In genomic region chrX:29090811-29091210, GRCh38 we compare ENCODE assay signal across 10 cellular contexts.
DNase-seq lines count a peak whose midpoint lies in the region; ATAC-seq, FAIRE-seq and TF ChIP-seq lines count a peak whose summit lies in the region.
"Had no signal": no experiment of that assay in that cellular context is flagged by ENCODE, and none has a peak within 500 bp of the region (broad histone marks: within the 10 kb centered on the region; RNA-seq: fewer than 3 reads in every experiment).

No MANE protein-coding gene starts in this region.

- no peak overlapping the region for H2BK20ac ChIP-seq in H1 (ENCODE audit: low read length)

- H3K79me1 ChIP-seq in H1 (ENCODE audit: low read depth, low read length): no peaks in the 10 kb centered on the region

- FAIRE-seq in H1 (lab: Jason Lieb, UNC): peak; percentile 28

- DNase-seq in GM03348 (ENCODE audit: low spot score) (peak; percentile 14), NCI-H2227 (lab: John Stamatoyannopoulos, UW; ENCODE audit: unreplicated experiment) (peak; percentile 14), H1 (ENCODE audit: low read depth in 1 of 2, low spot score in 2 of 2) (no peak), NCI-H1694 treated with DMSO at 0.1 percent for 48 hours (lab: John Stamatoyannopoulos, UW) (no peak), omental fat pad (ENCODE audit: low spot score) (no peak)
- no peak for DNase-seq in activated T-cell treated with anti-CD3 and anti-CD28 coated beads, Interleukin-2, amount 50 U/mL, for 4 hours
- DNase-seq in activated T-cell treated with anti-CD3 and anti-CD28 coated beads, Interleukin-2, amount 50 U/mL, for 72 hours: no peak
- DNase-seq: activated naive CD8-positive, alpha-beta T cell treated with anti-CD3 and anti-CD28 coated beads, Interleukin-2, amount 50 U/mL, for 24 hours had no signal

- no peak overlapping the region for H3K23ac ChIP-seq in H1 (ENCODE audit: insufficient read length)

- H3K4me3 ChIP-seq in H1 (ENCODE audit: extremely low read depth in 1 of 4, insufficient read depth in 2 of 4, low read depth in 3 of 4, low read length in 4 of 4) (no peak overlapping the region), mesodermal cell (ENCODE audit: extremely low read depth, insufficient read depth, low read length, poor library complexity, severe bottlenecking) (no peak overlapping the region)
- H3K4me3 ChIP-seq: prostate gland had no signal

- no peak overlapping the region for H2AK5ac ChIP-seq in H1 (ENCODE audit: low read depth, low read length)

- H3K4me1 ChIP-seq in H1 (replicated peaks in 1 of 4; ENCODE audit: control insufficient read depth in 3 of 4, insufficient read depth in 4 of 4, low read length in 3 of 4): no peaks in the 10 kb centered on the region
- no peaks in the 10 kb centered on the region for H3K4me1 ChIP-seq in mesodermal cell (ENCODE audit: control insufficient read depth, insufficient read depth, low read length, poor library complexity, severe bottlenecking)
- H3K4me1 ChIP-seq: prostate gland had no signal

- H4K8ac ChIP-seq in H1 (ENCODE audit: extremely low read depth, insufficient read depth, low read length): no peak overlapping the region

- H3K14ac ChIP-seq in H1 (ENCODE audit: insufficient read length): no peak overlapping the region

- H3K36me3 ChIP-seq in H1 (ENCODE audit: control insufficient read depth in 2 of 4, insufficient read depth in 4 of 4, low read length in 3 of 4): no peaks in the 10 kb centered on the region
- no peaks in the 10 kb centered on the region for H3K36me3 ChIP-seq in mesodermal cell (ENCODE audit: control insufficient read depth, insufficient read depth, low read length)
- H3K36me3 ChIP-seq: prostate gland had no signal

- H3K36me3 Mint-ChIP-seq in activated T-cell treated with anti-CD3 and anti-CD28 coated beads, Interleukin-2, amount 50 U/mL, for 4 hours (ENCODE audit: insufficient read depth): no peaks in the 10 kb centered on the region
- no peaks in the 10 kb centered on the region for H3K36me3 Mint-ChIP-seq in activated T-cell treated with anti-CD3 and anti-CD28 coated beads, Interleukin-2, amount 50 U/mL, for 72 hours (ENCODE audit: insufficient read depth in 2 of 2)

- no peaks in the 10 kb centered on the region for H4K20me1 ChIP-seq in H1 (replicated peaks in 1 of 2; ENCODE audit: control insufficient read depth in 1 of 2, insufficient read depth in 2 of 2, low read length in 2 of 2)

- no peak overlapping the region for H2AFZ ChIP-seq in H1 (ENCODE audit: low read length)

- POLR2A ChIA-PET in H1 (lab: Charles Lee; ENCODE audit: partially characterized antibody): no interaction called here

- no peaks in the 10 kb centered on the region for H3K27me3 Mint-ChIP-seq in activated T-cell treated with anti-CD3 and anti-CD28 coated beads, Interleukin-2, amount 50 U/mL, for 4 hours (ENCODE audit: low read depth)
- H3K27me3 Mint-ChIP-seq in activated T-cell treated with anti-CD3 and anti-CD28 coated beads, Interleukin-2, amount 50 U/mL, for 72 hours (ENCODE audit: low read depth): no peaks in the 10 kb centered on the region
- H3K27me3 Mint-ChIP-seq: activated naive CD8-positive, alpha-beta T cell treated with anti-CD3 and anti-CD28 coated beads, Interleukin-2, amount 50 U/mL, for 24 hours had no signal

- 67% methylated on average over 2 of the region's 2 CpGs; no CpG with 5 or more reads in 1 of the 2 experiments for WGBS in H1 (ENCODE audit: extremely low coverage in 1 of 2, insufficient coverage in 1 of 2, insufficient read length in 1 of 2, insufficient replicate concordance in 2 of 2, low coverage in 1 of 2, low lambda C conversion rate in 2 of 2, missing lambda C conversion rate in 1 of 2), 2 experiments
- WGBS in mesodermal cell (ENCODE audit: insufficient coverage in 2 of 2), 2 experiments: no CpG with 5 or more reads among the region's 2 CpGs

- H3K4ac ChIP-seq in H1 (replicated peaks; ENCODE audit: insufficient read length, low read depth, low read length): no peak overlapping the region

- no peak for TF ChIP-seq EP300 in H1 (IDR thresholded peaks at IDR 0.05; ENCODE audit: borderline replicate concordance in 1 of 2, low read depth in 2 of 2, low read length in 2 of 2)

- H3K27ac ChIP-seq in H1 (ENCODE audit: low read depth, low read length) (no peak overlapping the region), mesodermal cell (ENCODE audit: low read depth, low read length, severe bottlenecking) (peak overlapping the region; percentile 10)
- H3K27ac ChIP-seq: prostate gland had no signal

- no peak overlapping the region for H3K56ac ChIP-seq in H1 (replicated peaks; ENCODE audit: insufficient read length, low read depth, low read length)

- H3K27me3 ChIP-seq in H1 (replicated peaks in 1 of 4; ENCODE audit: control insufficient read depth in 3 of 4, extremely low read depth in 1 of 4, insufficient read depth in 3 of 4, low read length in 3 of 4): no peaks in the 10 kb centered on the region

- no peak overlapping the region for H3K4me3 Mint-ChIP-seq in activated T-cell treated with anti-CD3 and anti-CD28 coated beads, Interleukin-2, amount 50 U/mL, for 4 hours
- no peak overlapping the region for H3K4me3 Mint-ChIP-seq in activated T-cell treated with anti-CD3 and anti-CD28 coated beads, Interleukin-2, amount 50 U/mL, for 72 hours
- H3K4me3 Mint-ChIP-seq: activated naive CD8-positive, alpha-beta T cell treated with anti-CD3 and anti-CD28 coated beads, Interleukin-2, amount 50 U/mL, for 24 hours had no signal

- no peak overlapping the region for H2BK12ac ChIP-seq in H1 (ENCODE audit: low read depth, low read length)

- no peak for ATAC-seq in activated T-cell treated with anti-CD3 and anti-CD28 coated beads, Interleukin-2, amount 50 U/mL, for 4 hours
- ATAC-seq in activated T-cell treated with anti-CD3 and anti-CD28 coated beads, Interleukin-2, amount 50 U/mL, for 72 hours (replicated peaks in 1 of 2): no peak
- ATAC-seq in omental fat pad (ENCODE audit: low FRiP score): no peak
- ATAC-seq: activated naive CD8-positive, alpha-beta T cell treated with anti-CD3 and anti-CD28 coated beads, Interleukin-2, amount 50 U/mL, for 24 hours had no signal

- H3K9me3 ChIP-seq in H1 (ENCODE audit: insufficient read depth in 2 of 2, low read depth in 1 of 2, low read length in 1 of 2): no peaks in the 10 kb centered on the region
- no peaks in the 10 kb centered on the region for H3K9me3 ChIP-seq in mesodermal cell (ENCODE audit: control insufficient read depth, low read length)
- H3K9me3 ChIP-seq: prostate gland had no signal

- no peak overlapping the region for H3K18ac ChIP-seq in H1 (ENCODE audit: extremely low read depth, low read length)

- H3K27ac Mint-ChIP-seq in activated T-cell treated with anti-CD3 and anti-CD28 coated beads, Interleukin-2, amount 50 U/mL, for 72 hours: no peak overlapping the region
- H3K27ac Mint-ChIP-seq: activated naive CD8-positive, alpha-beta T cell treated with anti-CD3 and anti-CD28 coated beads, Interleukin-2, amount 50 U/mL, for 24 hours had no signal

- no peak for TF ChIP-seq POLR2A in H1 (IDR thresholded peaks at IDR 0.05; ENCODE audit: control extremely low read depth in 1 of 2, low read depth in 2 of 2, low read length in 2 of 2)

- no peak overlapping the region for H2BK5ac ChIP-seq in H1 (ENCODE audit: low read depth, low read length)

- peak; percentile 72 to 76 for TF ChIP-seq RAD21 in H1 (IDR thresholded peaks at IDR 0.05 in 1 of 2, conservative IDR thresholded peaks at IDR 0.05 in 1 of 2; ENCODE audit: low read depth in 2 of 2, low read length in 2 of 2)

- no peak overlapping the region for H3K9ac ChIP-seq in H1 (replicated peaks in 1 of 4; ENCODE audit: extremely low read depth in 1 of 4, low read depth in 3 of 4, low read length in 3 of 4)

- TF ChIP-seq CTCF in H1 (IDR thresholded peaks at IDR 0.05; ENCODE audit: control extremely low read depth in 1 of 3, insufficient read depth in 1 of 3, low read depth in 1 of 3, low read length in 3 of 3): peak in 2 of 3 experiments; percentile 31 to 47; a peak in 2 of 4 replicates
- no peak for TF ChIP-seq CTCF in omental fat pad (IDR thresholded peaks at IDR 0.05)

- no peak overlapping the region for H4K5ac ChIP-seq in H1 (ENCODE audit: insufficient read length, low read depth, low read length)

- H2BK120ac ChIP-seq in H1 (replicated peaks; ENCODE audit: low read depth, low read length): no peak overlapping the region

- no peak overlapping the region for H2BK15ac ChIP-seq in H1 (ENCODE audit: low read length)

- H3K4me2 ChIP-seq in H1 (ENCODE audit: insufficient read depth in 1 of 2, low read depth in 2 of 2, low read length in 2 of 2): no peak overlapping the region

- H4K91ac ChIP-seq in H1 (replicated peaks; ENCODE audit: insufficient read length, low read length): no peak overlapping the region

- no peaks in the 10 kb centered on the region for H3K4me1 Mint-ChIP-seq in activated T-cell treated with anti-CD3 and anti-CD28 coated beads, Interleukin-2, amount 50 U/mL, for 4 hours (ENCODE audit: low read depth)
- H3K4me1 Mint-ChIP-seq in activated T-cell treated with anti-CD3 and anti-CD28 coated beads, Interleukin-2, amount 50 U/mL, for 72 hours (ENCODE audit: low read depth): no peaks in the 10 kb centered on the region
- H3K4me1 Mint-ChIP-seq: activated naive CD8-positive, alpha-beta T cell treated with anti-CD3 and anti-CD28 coated beads, Interleukin-2, amount 50 U/mL, for 24 hours had no signal

- CTCF ChIA-PET in H1 (lab: Charles Lee; ENCODE audit: partially characterized antibody): interaction anchor here (1.0 to 1.1 kb wide), 3 partner anchors 33 to 438 kb away, joined by 3 read pairs; no protein-coding TSS in a partner anchor

- no peaks in the 10 kb centered on the region for H3K79me2 ChIP-seq in H1 (ENCODE audit: control insufficient read depth in 1 of 2, insufficient read depth in 2 of 2, low read length in 2 of 2)

- peaks cover 3% of the 10 kb centered on the region for H3K9me3 Mint-ChIP-seq in activated T-cell treated with anti-CD3 and anti-CD28 coated beads, Interleukin-2, amount 50 U/mL, for 4 hours
- H3K9me3 Mint-ChIP-seq in activated T-cell treated with anti-CD3 and anti-CD28 coated beads, Interleukin-2, amount 50 U/mL, for 72 hours: peaks cover 0 to 2% of the 10 kb centered on the region in 2 donors

- no peaks in the 10 kb centered on the region for H3K23me2 ChIP-seq in H1 (ENCODE audit: low read depth, low read length)

TF ChIP-seq in H1, 55 proteins besides CTCF, POLR2A, EP300 and RAD21 (continues in another document):
- TF ChIP-seq JUND (IDR thresholded peaks at IDR 0.05; ENCODE audit: low read length): no peak
- no peak for TF ChIP-seq CTBP2 (IDR thresholded peaks at IDR 0.05; ENCODE audit: borderline replicate concordance, insufficient read depth, insufficient read length, low read length)

Comparison
In these comparisons a context has a peak if more than half of its experiments do, and no peak if none do; other contexts are left out.
1. DNase-seq: peak in GM03348 (single experiment) and NCI-H2227 (single experiment); none in H1 (0 of 2), activated T-cell treated with anti-CD3 and anti-CD28 coated beads, Interleukin-2, amount 50 U/mL, for 4 hours (single experiment), activated T-cell treated with anti-CD3 and anti-CD28 coated beads, Interleukin-2, amount 50 U/mL, for 72 hours (0 of 2), NCI-H1694 treated with DMSO at 0.1 percent for 48 hours (single experiment) and omental fat pad (single experiment).
2. CTCF ChIP-seq: peak in H1 (2 of 3); none in omental fat pad (0 of 3).